In genomic region chrX:50813843-50814661, GRCh38 we compare ENCODE assay signal across 8 cellular contexts. TPM values are rescaled to one million over a fixed set of nuclear protein-coding genes. Genes with fewer than 3 reads are reported as not detected.
DNase-seq lines count a peak whose midpoint lies in the region; ATAC-seq and TF ChIP-seq lines count a peak whose summit lies in the region.

TSS of gene SHROOM4 (minus strand) at chrX:50814194. CDS start at chrX:50814018, 176 bp downstream.

- no peaks in the 10 kb centered on the region for H3K9me3 Mint-ChIP-seq in activated naive CD8-positive, alpha-beta T cell treated with anti-CD3 and anti-CD28 coated beads, Interleukin-2, amount 10 ng/mL, durations not matched to agents 7 days and 5 days
- H3K9me3 Mint-ChIP-seq in osteocyte (ENCODE audit: unreplicated experiment), result no peaks in the 10 kb centered on the region

- peak within 1 kb of the TSS; percentile 37 for H3K4me3 Mint-ChIP-seq in activated naive CD8-positive, alpha-beta T cell treated with anti-CD3 and anti-CD28 coated beads, Interleukin-2, amount 10 ng/mL, durations not matched to agents 7 days and 5 days
- H3K4me3 Mint-ChIP-seq in osteocyte (ENCODE audit: unreplicated experiment), result peak within 1 kb of the TSS; percentile 77

- DNase-seq in ELF-1 (ENCODE audit: low read depth, low spot score) (peak; percentile 85), left ventricle myocardium superior (peak; percentile 67), osteocyte (ENCODE audit: extremely low spot score, unreplicated experiment) (peak; percentile 84), NOMO-1 treated with dmso at 0.1 percent for 144 hours (lab: John Stamatoyannopoulos, UW; ENCODE audit: unreplicated experiment) (no peak), NAMALWA (ENCODE audit: low spot score) (no peak), NK-92 (lab: John Stamatoyannopoulos, UW; ENCODE audit: unreplicated experiment) (no peak)
- DNase-seq in activated naive CD8-positive, alpha-beta T cell treated with anti-CD3 and anti-CD28 coated beads, Interleukin-2, amount 10 ng/mL, durations not matched to agents 7 days and 5 days, result no peak
- no peak for DNase-seq in effector CD8-positive, alpha-beta T cell (lab: John Stamatoyannopoulos, UW)

- peaks cover 34% of the 10 kb centered on the region for H3K27me3 Mint-ChIP-seq in activated naive CD8-positive, alpha-beta T cell treated with anti-CD3 and anti-CD28 coated beads, Interleukin-2, amount 10 ng/mL, durations not matched to agents 7 days and 5 days
- no peaks in the 10 kb centered on the region for H3K27me3 Mint-ChIP-seq in osteocyte (ENCODE audit: unreplicated experiment)

- no peaks in the 10 kb centered on the region for H3K36me3 Mint-ChIP-seq in activated naive CD8-positive, alpha-beta T cell treated with anti-CD3 and anti-CD28 coated beads, Interleukin-2, amount 10 ng/mL, durations not matched to agents 7 days and 5 days
- H3K36me3 Mint-ChIP-seq in osteocyte (ENCODE audit: unreplicated experiment), result no peaks in the 10 kb centered on the region

- intact Hi-C loops in left ventricle myocardium superior (cut with micrococcal nuclease), result loop anchor here (10.0 kb wide), 1 partner anchor 69 kb away; no protein-coding TSS in a partner anchor

- ATAC-seq in activated naive CD8-positive, alpha-beta T cell treated with anti-CD3 and anti-CD28 coated beads, Interleukin-2, amount 10 ng/mL, durations not matched to agents 7 days and 5 days (ENCODE audit: low read depth), result no peak
- ATAC-seq in left ventricle myocardium superior, result peak; percentile 95

- no peak for TF ChIP-seq CTCF in osteocyte (IDR thresholded peaks at IDR 0.05)

- POLR2A ChIA-PET in activated naive CD8-positive, alpha-beta T cell treated with anti-CD3 and anti-CD28 coated beads, Interleukin-2, amount 10 ng/mL, durations not matched to agents 7 days and 5 days (lab: Charles Lee), result no interaction called here

- H3K4me1 Mint-ChIP-seq in activated naive CD8-positive, alpha-beta T cell treated with anti-CD3 and anti-CD28 coated beads, Interleukin-2, amount 10 ng/mL, durations not matched to agents 7 days and 5 days, result peaks cover 5% of the 10 kb centered on the region
- H3K4me1 Mint-ChIP-seq in osteocyte (ENCODE audit: unreplicated experiment), result peaks cover 2% of the 10 kb centered on the region

- H3K27ac Mint-ChIP-seq in activated naive CD8-positive, alpha-beta T cell treated with anti-CD3 and anti-CD28 coated beads, Interleukin-2, amount 10 ng/mL, durations not matched to agents 7 days and 5 days, result no peak within 1 kb of the TSS
- H3K27ac Mint-ChIP-seq in osteocyte (ENCODE audit: unreplicated experiment), result peak within 1 kb of the TSS; percentile 76

RNA-seq across cellular contexts. Expression of gene SHROOM4, which starts in this region (rescaled TPM):
- total RNA-seq in activated naive CD8-positive, alpha-beta T cell treated with anti-CD3 and anti-CD28 coated beads, Interleukin-2, amount 10 ng/mL, durations not matched to agents 7 days and 5 days, result not detected
- total RNA-seq in left ventricle myocardium superior, result 8.9 TPM
- total RNA-seq in osteocyte, result 2.4 and 2.5 TPM in 2 replicates

Comparison
In these comparisons a context has a peak if more than half of its experiments do, and no peak if none do; other contexts are left out.
1. DNase-seq: peak in ELF-1 (single experiment), left ventricle myocardium superior (single experiment) and osteocyte (single experiment); none in activated naive CD8-positive, alpha-beta T cell treated with anti-CD3 and anti-CD28 coated beads, Interleukin-2, amount 10 ng/mL, durations not matched to agents 7 days and 5 days (single experiment), NOMO-1 treated with dmso at 0.1 percent for 144 hours (single experiment), NAMALWA (single experiment), effector CD8-positive, alpha-beta T cell (single experiment) and NK-92 (single experiment).